ENCODE assay signal across 9 cellular contexts in the genomic region with DNA sequence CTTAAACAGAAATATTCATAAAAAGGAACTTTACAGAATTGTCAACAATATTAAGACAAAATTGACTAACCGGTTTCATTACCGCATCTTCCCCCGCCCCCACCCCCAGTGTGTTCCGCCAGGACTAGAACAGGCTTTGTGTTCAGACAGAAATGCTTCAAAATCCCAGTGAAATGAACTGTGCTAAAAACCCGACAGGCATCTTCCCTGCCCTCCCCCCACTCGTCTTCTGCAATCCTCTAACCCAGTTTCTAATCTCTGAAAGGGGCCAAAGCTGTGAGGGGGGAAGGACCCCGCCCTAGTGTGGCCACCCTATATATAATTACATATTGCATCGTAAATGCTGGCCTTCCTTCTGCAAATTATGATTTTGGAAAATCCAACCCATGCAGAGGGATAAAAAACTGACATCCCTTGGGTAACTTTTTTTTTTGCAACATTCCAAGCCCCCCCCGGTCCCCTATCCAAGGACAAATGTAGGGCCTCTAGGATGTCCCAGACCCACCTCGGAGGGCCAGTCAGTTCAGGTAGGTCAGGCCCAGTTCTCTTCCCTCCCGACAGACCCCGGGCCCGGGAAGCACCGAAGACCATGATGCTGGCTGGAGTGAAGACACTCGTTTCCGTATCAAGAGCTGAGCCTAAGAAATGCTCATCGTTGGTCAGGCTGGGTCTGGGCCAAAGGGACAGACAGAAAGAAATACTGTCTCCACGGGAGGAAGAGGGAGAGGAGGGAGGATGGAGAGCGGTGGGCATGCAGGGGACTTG. TPM values are rescaled to one million over a fixed set of nuclear protein-coding genes. Genes with fewer than 3 reads are reported as not detected.
DNase-seq lines count a peak whose midpoint lies in the region; ATAC-seq and TF ChIP-seq lines count a peak whose summit lies in the region.
"Had no signal": no experiment of that assay in that cellular context is flagged by ENCODE, and none has a peak within 500 bp of the region (broad histone marks: within the 10 kb centered on the region; RNA-seq: fewer than 3 reads in every experiment).

No MANE protein-coding gene starts in this region.

- no peak overlapping the region for H3K27ac Mint-ChIP-seq in activated T-helper 17 cell treated with anti-CD3 and anti-CD28 coated beads, Interleukin-2, amount 50 U/mL, for 72 hours

- no peak overlapping the region for H2BK12ac ChIP-seq in mesenchymal stem cell (ENCODE audit: low read length in 2 of 2)

- no peak overlapping the region for H4K91ac ChIP-seq in mesenchymal stem cell (ENCODE audit: low read length)

- H3K9me3 Mint-ChIP-seq in activated T-helper 17 cell treated with anti-CD3 and anti-CD28 coated beads, Interleukin-2, amount 50 U/mL, for 72 hours, result no peaks in the 10 kb centered on the region

- peak overlapping the region; percentile 89 for H3K9ac ChIP-seq in mesenchymal stem cell (ENCODE audit: low read length)

- H3K4me1 ChIP-seq in right atrium auricular region (peaks cover 0 to 47% of the 10 kb centered on the region in 2 donors), mesenchymal stem cell (ENCODE audit: control insufficient read depth, insufficient read depth, low read depth, low read length) (peaks cover 10% of the 10 kb centered on the region), mucosa of descending colon (ENCODE audit: low read depth) (peaks cover 25% of the 10 kb centered on the region)

- peak overlapping the region; percentile 81 for H3K4me3 Mint-ChIP-seq in activated T-helper 17 cell treated with anti-CD3 and anti-CD28 coated beads, Interleukin-2, amount 50 U/mL, for 72 hours

- no peaks in the 10 kb centered on the region for H3K27me3 Mint-ChIP-seq in activated T-helper 17 cell treated with anti-CD3 and anti-CD28 coated beads, Interleukin-2, amount 50 U/mL, for 72 hours

- no peak overlapping the region for H3K14ac ChIP-seq in mesenchymal stem cell (ENCODE audit: low read length in 2 of 2)

- H3K18ac ChIP-seq in mesenchymal stem cell (ENCODE audit: low read depth in 1 of 2, low read length in 2 of 2), result no peak overlapping the region

- intact Hi-C loops in Right ventricle myocardium superior (cut with DNase I) (loop anchor here (5.0 to 10.0 kb wide), 2 partner anchors 44 to 151 kb away; a partner anchor contains a TSS), mucosa of descending colon (cut with DNase I, micrococcal nuclease) (no loop called here)

- 81% methylated on average over 19 of the region's 19 CpGs for WGBS in mesenchymal stem cell

- no peak for TF ChIP-seq CTCF in right atrium auricular region (IDR thresholded peaks at IDR 0.05)
- no peak for TF ChIP-seq CTCF in mucosa of descending colon (IDR thresholded peaks at IDR 0.05)

- no peak overlapping the region for H4K8ac ChIP-seq in mesenchymal stem cell (ENCODE audit: low read length)

- H3K9me3 ChIP-seq in right atrium auricular region, result no peaks in the 10 kb centered on the region
- no peaks in the 10 kb centered on the region for H3K9me3 ChIP-seq in mesenchymal stem cell (ENCODE audit: control insufficient read depth, low read length)
- no peaks in the 10 kb centered on the region for H3K9me3 ChIP-seq in mucosa of descending colon

- H3K4me3 ChIP-seq in right atrium auricular region (peak overlapping the region in 1 of 2 donors; percentile 81), mesenchymal stem cell (ENCODE audit: insufficient read depth in 1 of 2, low read depth in 1 of 2, low read length in 2 of 2) (peak overlapping the region in 1 of 2 experiments; percentile 84), mucosa of descending colon (no peak overlapping the region)

- DNase-seq in right atrium auricular region (ENCODE audit: low spot score) (no peak), Right ventricle myocardium superior (no peak), mesenchymal stem cell (no peak), mucosa of descending colon (no peak), activated gamma-delta T cell (lab: John Stamatoyannopoulos, UW) (no peak), SKM-1 (lab: John Stamatoyannopoulos, UW; ENCODE audit: unreplicated experiment) (no peak), kidney tubule cell (ENCODE audit: low spot score) (no peak)

- H3K23ac ChIP-seq in mesenchymal stem cell (ENCODE audit: low read length in 2 of 2), result no peak overlapping the region

- H3K36me3 ChIP-seq in right atrium auricular region (peaks cover 37% of the 10 kb centered on the region), mesenchymal stem cell (ENCODE audit: control insufficient read depth in 1 of 2, insufficient read depth in 2 of 2, low read depth in 1 of 2, low read length in 2 of 2) (peaks cover 54 to 63% of the 10 kb centered on the region in 2 experiments), mucosa of descending colon (ENCODE audit: low read depth) (no peaks in the 10 kb centered on the region)

- no peak overlapping the region for H2BK15ac ChIP-seq in mesenchymal stem cell (ENCODE audit: low read depth, poor library complexity, severe bottlenecking)

- ATAC-seq in Right ventricle myocardium superior (ENCODE audit: poor library complexity) (no peak), mucosa of descending colon (no peak)
- ATAC-seq in activated T-helper 17 cell treated with anti-CD3 and anti-CD28 coated beads, Interleukin-2, amount 50 U/mL, for 72 hours (replicated peaks), result no peak

- no peak overlapping the region for H3K4me2 ChIP-seq in mesenchymal stem cell (ENCODE audit: low read length, poor library complexity, severe bottlenecking)

- H3K27me3 ChIP-seq in right atrium auricular region, result no peaks in the 10 kb centered on the region
- H3K27me3 ChIP-seq in mesenchymal stem cell (ENCODE audit: control insufficient read depth in 1 of 2, insufficient read depth in 1 of 2, low read length in 2 of 2), result no peaks in the 10 kb centered on the region

- H3K4ac ChIP-seq in mesenchymal stem cell (ENCODE audit: low read depth in 1 of 2, low read length in 2 of 2), result no peak overlapping the region

- H3K79me1 ChIP-seq in mesenchymal stem cell (replicated peaks; ENCODE audit: low read length, poor library complexity, severe bottlenecking), result peaks cover 16% of the 10 kb centered on the region

- peak overlapping the region; percentile 22 for H2AK5ac ChIP-seq in mesenchymal stem cell (ENCODE audit: low read length, severe bottlenecking)

- H2BK120ac ChIP-seq in mesenchymal stem cell (ENCODE audit: low read depth, low read length), result no peak overlapping the region

- no peak overlapping the region for H2BK5ac ChIP-seq in mesenchymal stem cell (ENCODE audit: low read depth, low read length, poor library complexity, severe bottlenecking)

- no peaks in the 10 kb centered on the region for H3K4me1 Mint-ChIP-seq in activated T-helper 17 cell treated with anti-CD3 and anti-CD28 coated beads, Interleukin-2, amount 50 U/mL, for 72 hours

- H3K27ac ChIP-seq in right atrium auricular region (peak overlapping the region; percentile 52 to 94), mesenchymal stem cell (ENCODE audit: low read length, poor library complexity, severe bottlenecking) (no peak overlapping the region)

- peaks cover 44% of the 10 kb centered on the region for H3K36me3 Mint-ChIP-seq in activated T-helper 17 cell treated with anti-CD3 and anti-CD28 coated beads, Interleukin-2, amount 50 U/mL, for 72 hours (ENCODE audit: low read depth)

- no peak overlapping the region for H2AFZ ChIP-seq in mesenchymal stem cell (ENCODE audit: low read depth, low read length)

RNA-seq across cellular contexts. Expression of a gene that starts 1.2 kb away (rescaled TPM):
- total RNA-seq in right atrium auricular region (10 to 100 TPM; 50.0 to 65.6 TPM), Right ventricle myocardium superior (110 TPM), mucosa of descending colon (10 to 100 TPM; 18.5 to 40.6 (median 31.7) TPM)
- 1 to 10 TPM; 8.0 to 8.8 TPM for total RNA-seq in activated T-helper 17 cell treated with anti-CD3 and anti-CD28 coated beads, Interleukin-2, amount 50 U/mL, for 72 hours
- 22.7 TPM for polyA plus RNA-seq in mesenchymal stem cell (2013, experiment 1 of 2)
- polyA plus RNA-seq in mesenchymal stem cell (2013, experiment 2 of 2), result 24.1 TPM

RNA-seq across cellular contexts. Expression of a gene that starts 8.5 kb away (rescaled TPM):
- total RNA-seq in right atrium auricular region, result not detected
- not detected for total RNA-seq in Right ventricle myocardium superior
- total RNA-seq in activated T-helper 17 cell treated with anti-CD3 and anti-CD28 coated beads, Interleukin-2, amount 50 U/mL, for 72 hours, result not detected
- polyA plus RNA-seq in mesenchymal stem cell (2013, experiment 1 of 2), result not detected
- not detected for polyA plus RNA-seq in mesenchymal stem cell (2013, experiment 2 of 2)
- 100 to 1,000 TPM; 208 to 573 (median 395) TPM for total RNA-seq in mucosa of descending colon
- total RNA-seq: Daoy had no signal

RNA-seq across cellular contexts. Expression of a gene that starts 15.5 kb away (rescaled TPM):
- total RNA-seq in right atrium auricular region (not detected), Right ventricle myocardium superior (not detected), mucosa of descending colon (1 to 10 TPM in 1 of 3 donors, not detected in 2; 1.1 TPM)
- not detected for total RNA-seq in activated T-helper 17 cell treated with anti-CD3 and anti-CD28 coated beads, Interleukin-2, amount 50 U/mL, for 72 hours
- polyA plus RNA-seq in mesenchymal stem cell (2013, experiment 1 of 2), result not detected
- polyA plus RNA-seq in mesenchymal stem cell (2013, experiment 2 of 2), result not detected
- total RNA-seq: Daoy had no signal

RNA-seq across cellular contexts. Expression of a gene that starts 36.7 kb away (rescaled TPM):
- total RNA-seq in right atrium auricular region (1 to 10 TPM; 4.3 to 7.5 TPM), Right ventricle myocardium superior (4.8 TPM), mucosa of descending colon (10 to 100 TPM; 11.0 to 22.9 (median 18.8) TPM)
- total RNA-seq in activated T-helper 17 cell treated with anti-CD3 and anti-CD28 coated beads, Interleukin-2, amount 50 U/mL, for 72 hours, result 10 to 100 TPM in 1 of 2 donors, 1 to 10 TPM in 1; 9.7 to 12.5 TPM
- polyA plus RNA-seq in mesenchymal stem cell (2013, experiment 1 of 2), result 5.4 TPM
- 5.4 TPM for polyA plus RNA-seq in mesenchymal stem cell (2013, experiment 2 of 2)

RNA-seq across cellular contexts. Expression of a gene that starts 43.4 kb away (rescaled TPM):
- total RNA-seq in right atrium auricular region, result 10 to 100 TPM; 37.4 to 39.4 TPM
- total RNA-seq in Right ventricle myocardium superior, result 93.3 TPM
- 10 to 100 TPM; 57.8 to 97.2 TPM for total RNA-seq in activated T-helper 17 cell treated with anti-CD3 and anti-CD28 coated beads, Interleukin-2, amount 50 U/mL, for 72 hours
- polyA plus RNA-seq in mesenchymal stem cell (2013, experiment 1 of 2), result 47.2 TPM
- 44.9 TPM for polyA plus RNA-seq in mesenchymal stem cell (2013, experiment 2 of 2)
- total RNA-seq in mucosa of descending colon, result 100 to 1,000 TPM; 110 to 123 (median 111) TPM

Comparison
In these comparisons a context has a peak if more than half of its experiments do, and no peak if none do; other contexts are left out.
1. RNA of a gene that starts 8.5 kb away (total RNA-seq): 208 to 573 TPM in mucosa of descending colon; not detected in right atrium auricular region, not detected in Right ventricle myocardium superior (single experiment) and not detected in activated T-helper 17 cell treated with anti-CD3 and anti-CD28 coated beads, Interleukin-2, amount 50 U/mL, for 72 hours; every median in the first group is over 100 times any median in the second.